ENCODE assay signal across 6 cellular contexts in the genomic region with DNA sequence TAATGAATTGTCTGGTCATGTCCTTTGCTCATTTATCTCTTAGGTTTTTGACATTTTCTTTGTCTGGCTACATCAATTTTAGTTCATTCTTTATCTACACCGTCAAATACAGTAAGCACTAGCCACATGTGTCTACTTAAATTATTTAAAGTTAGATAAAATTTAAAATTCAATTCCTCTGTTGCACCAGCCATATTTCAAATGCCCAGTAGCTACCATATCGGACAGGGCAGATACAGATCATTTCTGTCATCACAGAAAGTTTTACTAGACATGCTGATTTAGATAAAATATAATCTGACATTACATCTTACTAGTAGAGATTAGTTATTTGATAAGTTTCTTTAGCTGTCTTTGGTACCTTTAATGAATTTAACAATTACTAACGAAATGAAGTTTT.
"Had no signal": no experiment of that assay in that cellular context is flagged by ENCODE, and none has a peak within 500 bp of the region (broad histone marks: within the 10 kb centered on the region; RNA-seq: fewer than 3 reads in every experiment).

No MANE protein-coding gene starts in this region.

- ATAC-seq: HepG2, K562 had no signal

- DNase-seq: IMR-90, KBM-7, KG1 had no signal

- H3K27ac ChIP-seq: HL-60 had no signal

- H3K4me3 ChIP-seq: K562 had no signal
